Comparison of ENCODE assay signal across 2 cellular contexts in the genomic region with DNA sequence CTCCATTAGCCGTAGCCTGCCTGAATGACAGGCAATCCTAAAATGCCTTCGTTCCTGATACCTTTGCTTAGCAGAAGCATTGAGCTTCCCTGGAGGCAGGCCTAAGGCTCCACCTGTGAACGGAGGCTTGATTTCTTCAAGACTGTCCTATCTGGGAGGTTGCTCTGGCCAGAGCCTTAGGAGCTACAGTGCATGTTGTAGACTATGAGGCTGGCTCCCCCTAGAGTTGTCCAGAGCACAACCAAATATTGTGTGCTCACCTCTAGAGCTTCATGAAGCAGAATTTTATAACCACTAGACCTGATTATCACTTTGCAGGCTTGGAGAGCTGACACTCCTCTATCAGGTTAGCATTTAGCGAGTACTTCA.
TF ChIP-seq lines count a peak whose summit lies in the region.

No MANE protein-coding gene starts in this region.

TF ChIP-seq in SK-N-SH, 30 proteins besides CTCF, POLR2A, EP300 and RAD21:
- TF ChIP-seq REST (IDR thresholded peaks at IDR 0.05; ENCODE audit: low read depth, low read length) = no peak
- TF ChIP-seq SMC3 (IDR thresholded peaks at IDR 0.05; ENCODE audit: low read depth, low read length) = peak; percentile 54

TF ChIP-seq in SK-N-SH treated with all-trans-retinoic acid at 6 μM for 48 hours, 23 proteins besides CTCF, POLR2A, EP300 and RAD21 (continued from another document):
- TF ChIP-seq, protein P1, sequence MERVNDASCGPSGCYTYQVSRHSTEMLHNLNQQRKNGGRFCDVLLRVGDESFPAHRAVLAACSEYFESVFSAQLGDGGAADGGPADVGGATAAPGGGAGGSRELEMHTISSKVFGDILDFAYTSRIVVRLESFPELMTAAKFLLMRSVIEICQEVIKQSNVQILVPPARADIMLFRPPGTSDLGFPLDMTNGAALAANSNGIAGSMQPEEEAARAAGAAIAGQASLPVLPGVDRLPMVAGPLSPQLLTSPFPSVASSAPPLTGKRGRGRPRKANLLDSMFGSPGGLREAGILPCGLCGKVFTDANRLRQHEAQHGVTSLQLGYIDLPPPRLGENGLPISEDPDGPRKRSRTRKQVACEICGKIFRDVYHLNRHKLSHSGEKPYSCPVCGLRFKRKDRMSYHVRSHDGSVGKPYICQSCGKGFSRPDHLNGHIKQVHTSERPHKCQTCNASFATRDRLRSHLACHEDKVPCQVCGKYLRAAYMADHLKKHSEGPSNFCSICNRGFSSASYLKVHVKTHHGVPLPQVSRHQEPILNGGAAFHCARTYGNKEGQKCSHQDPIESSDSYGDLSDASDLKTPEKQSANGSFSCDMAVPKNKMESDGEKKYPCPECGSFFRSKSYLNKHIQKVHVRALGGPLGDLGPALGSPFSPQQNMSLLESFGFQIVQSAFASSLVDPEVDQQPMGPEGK (CRISPR knock-in tag; IDR thresholded peaks at IDR 0.05; ENCODE audit: borderline replicate concordance) = no peak
- TF ChIP-seq ZNF70 (CRISPR knock-in tag; IDR thresholded peaks at IDR 0.05) (no peak), BACH2 (CRISPR knock-in tag; IDR thresholded peaks at IDR 0.05; ENCODE audit: borderline replicate concordance) (no peak), OSR1 (CRISPR knock-in tag; IDR thresholded peaks at IDR 0.05) (no peak), TCF4 (CRISPR knock-in tag; IDR thresholded peaks at IDR 0.05; ENCODE audit: borderline replicate concordance) (no peak), RARB (CRISPR knock-in tag; IDR thresholded peaks at IDR 0.05) (no peak), SNAI2 (CRISPR knock-in tag; IDR thresholded peaks at IDR 0.05) (no peak), ZNF8 (CRISPR knock-in tag; IDR thresholded peaks at IDR 0.05) (no peak), ZNF565 (CRISPR knock-in tag; conservative IDR thresholded peaks at IDR 0.05; ENCODE audit: low read depth) (no peak), ZFP3 (CRISPR knock-in tag; IDR thresholded peaks at IDR 0.05) (no peak), ISL1 (CRISPR knock-in tag; IDR thresholded peaks at IDR 0.05) (no peak), CREB5 (CRISPR knock-in tag; IDR thresholded peaks at IDR 0.05; ENCODE audit: low read depth) (no peak), ESRRG (CRISPR knock-in tag; IDR thresholded peaks at IDR 0.05) (no peak)
- TF ChIP-seq, protein P2, sequence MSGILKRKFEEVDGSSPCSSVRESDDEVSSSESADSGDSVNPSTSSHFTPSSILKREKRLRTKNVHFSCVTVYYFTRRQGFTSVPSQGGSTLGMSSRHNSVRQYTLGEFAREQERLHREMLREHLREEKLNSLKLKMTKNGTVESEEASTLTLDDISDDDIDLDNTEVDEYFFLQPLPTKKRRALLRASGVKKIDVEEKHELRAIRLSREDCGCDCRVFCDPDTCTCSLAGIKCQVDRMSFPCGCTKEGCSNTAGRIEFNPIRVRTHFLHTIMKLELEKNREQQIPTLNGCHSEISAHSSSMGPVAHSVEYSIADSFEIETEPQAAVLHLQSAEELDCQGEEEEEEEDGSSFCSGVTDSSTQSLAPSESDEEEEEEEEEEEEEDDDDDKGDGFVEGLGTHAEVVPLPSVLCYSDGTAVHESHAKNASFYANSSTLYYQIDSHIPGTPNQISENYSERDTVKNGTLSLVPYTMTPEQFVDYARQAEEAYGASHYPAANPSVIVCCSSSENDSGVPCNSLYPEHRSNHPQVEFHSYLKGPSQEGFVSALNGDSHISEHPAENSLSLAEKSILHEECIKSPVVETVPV (CRISPR knock-in tag; IDR thresholded peaks at IDR 0.05) = no peak
